Comparison of ENCODE assay signal across 9 cellular contexts in the genomic region with DNA sequence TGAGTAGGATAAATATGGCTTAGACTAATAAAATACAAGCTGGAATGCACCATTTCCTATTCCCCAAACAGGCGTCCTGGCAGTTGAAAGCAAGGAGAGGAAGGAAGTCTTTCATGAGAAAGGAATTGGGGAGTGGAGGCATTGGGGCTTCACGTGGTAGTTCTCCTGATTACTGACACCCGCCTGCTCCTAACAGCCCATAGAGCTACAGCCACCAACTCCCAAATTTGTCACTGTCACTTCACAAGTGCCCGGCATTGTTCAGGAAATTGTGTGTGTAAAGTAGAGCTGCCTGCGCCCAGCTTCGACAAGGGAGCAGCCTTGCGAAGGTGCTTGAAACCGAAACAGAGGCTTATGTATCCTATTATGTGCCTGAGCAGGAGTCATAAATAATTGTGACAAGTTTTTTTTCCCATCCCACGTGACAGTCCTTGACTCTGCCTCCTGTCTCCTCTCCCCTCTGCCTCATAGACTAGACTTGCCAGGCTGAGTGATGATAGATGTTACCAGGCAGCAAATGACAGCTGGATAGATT.
DNase-seq lines count a peak whose midpoint lies in the region; ATAC-seq and TF ChIP-seq lines count a peak whose summit lies in the region.
"Had no signal": no experiment of that assay in that cellular context is flagged by ENCODE, and none has a peak within 500 bp of the region (broad histone marks: within the 10 kb centered on the region; RNA-seq: fewer than 3 reads in every experiment).

No MANE protein-coding gene starts in this region.

- H3K27ac Mint-ChIP-seq in activated naive CD8-positive, alpha-beta T cell, result peak overlapping the region; percentile 35

- CTCF ChIA-PET in BJ (lab: Yijun Ruan, JAX), result no interaction called here

- POLR2A ChIA-PET in BJ (lab: Charles Lee), result no interaction called here

- H3K4me3 Mint-ChIP-seq in activated naive CD8-positive, alpha-beta T cell, result peak overlapping the region; percentile 70

- DNase-seq in BJ (ENCODE audit: low read depth) (peak; percentile 33), NCI-H187 treated with DMSO at 0.1 percent for 48 hours (lab: John Stamatoyannopoulos, UW) (peak; percentile 95), lung microvascular endothelial cell (ENCODE audit: low read depth in 2 of 2) (peak; percentile 74 to 96), GM20000 (ENCODE audit: low spot score) (no peak), DMS53 (lab: John Stamatoyannopoulos, UW) (no peak)
- DNase-seq: erythroblast had no signal

- H3K4me1 Mint-ChIP-seq in activated naive CD8-positive, alpha-beta T cell (ENCODE audit: low read depth), result peaks cover 24% of the 10 kb centered on the region

- peaks cover 4% of the 10 kb centered on the region for H3K27me3 Mint-ChIP-seq in activated naive CD8-positive, alpha-beta T cell

- no peaks in the 10 kb centered on the region for H3K27me3 ChIP-seq in BJ (ENCODE audit: control insufficient read depth, insufficient read depth, low read length)

- H3K36me3 Mint-ChIP-seq in activated naive CD8-positive, alpha-beta T cell, result no peaks in the 10 kb centered on the region

- no peaks in the 10 kb centered on the region for H3K36me3 ChIP-seq in BJ (ENCODE audit: control insufficient read depth, insufficient read depth, low read length)

- H3K4me3 ChIP-seq in BJ (ENCODE audit: low read depth, low read length), result no peak overlapping the region

- no peak for ATAC-seq in HG02840 (IDR thresholded peaks at IDR 0.05; ENCODE audit: low FRiP score, unreplicated experiment)
- ATAC-seq in GM19397 (IDR thresholded peaks at IDR 0.05; ENCODE audit: unreplicated experiment), result no peak

- TF ChIP-seq CTCF in BJ (IDR thresholded peaks at IDR 0.05; ENCODE audit: insufficient read depth, low read depth, low read length) (no peak), GM20000 (IDR thresholded peaks at IDR 0.05; ENCODE audit: extremely low read depth, missing control alignments) (no peak)

- H3K9me3 Mint-ChIP-seq in activated naive CD8-positive, alpha-beta T cell (ENCODE audit: low read depth), result no peaks in the 10 kb centered on the region

Comparison
In these comparisons a context has a peak if more than half of its experiments do, and no peak if none do; other contexts are left out.
1. DNase-seq: peak in BJ (single experiment), NCI-H187 treated with DMSO at 0.1 percent for 48 hours (single experiment) and lung microvascular endothelial cell (2 of 2); none in GM20000 (single experiment) and DMS53 (single experiment).